In genomic region chr2:168961450-168962229, GRCh38 we compare ENCODE assay signal across 8 cellular contexts.
A peak's percentile ranks its signal among the peaks of the same experiment; 100 is the strongest.
DNase-seq lines count a peak whose midpoint lies in the region; ATAC-seq, FAIRE-seq and TF ChIP-seq lines count a peak whose summit lies in the region.

No MANE protein-coding gene starts in this region.

- ATAC-seq in GM21737 (IDR thresholded peaks at IDR 0.05; ENCODE audit: unreplicated experiment), result peak; percentile 80

- no peak overlapping the region for H3K4me2 ChIP-seq in KMS-11

- intact Hi-C loops in stomach (cut with DNase I; ENCODE audit: low total_unique reads), result no loop called here

- no peaks in the 10 kb centered on the region for H3K4me1 ChIP-seq in KMS-11 (ENCODE audit: low read depth, poor library complexity, severe bottlenecking)
- H3K4me1 ChIP-seq in stomach, result peaks cover 0 to 9% (median 4%) of the 10 kb centered on the region in 4 donors

- 0 out of 2 replicates have a peak overlapping the region, but pooled peaks have one; percentile 7 for H2AFZ ChIP-seq in KMS-11 (ENCODE audit: low read depth)

- H3K27me3 ChIP-seq in KMS-11 (ENCODE audit: insufficient read depth, low read depth) (no peaks in the 10 kb centered on the region), stomach (no peaks in the 10 kb centered on the region)

- FAIRE-seq in RCC 7860 (lab: Jason Lieb, UNC), result peak; percentile 86

- H3K9ac ChIP-seq in KMS-11, result no peak overlapping the region

- no peaks in the 10 kb centered on the region for H3K79me2 ChIP-seq in KMS-11 (ENCODE audit: insufficient read depth, low read depth)

- no peaks in the 10 kb centered on the region for H3K9me3 ChIP-seq in stomach

- H3K27ac ChIP-seq in KMS-11 (no peak overlapping the region), stomach (no peak overlapping the region)

- peak; percentile 61 for DNase-seq in stimulated activated CD4-positive, alpha-beta T cell treated with anti-CD3 and anti-CD28 coated beads, Interleukin-4, amount 100 ng/mL, for 24 hours
- no peak for DNase-seq in stimulated activated CD4-positive, alpha-beta T cell treated with anti-CD3 and anti-CD28 coated beads, Interleukin-4, amount 100 ng/mL, for 1 hour
- DNase-seq in RCC 7860 (ENCODE audit: low spot score) (peak; percentile 73), brain pericyte (ENCODE audit: low read depth, low spot score) (peak; percentile 34), islet precursor cell (peak; percentile 58), stomach (no peak)

- H4K20me1 ChIP-seq in KMS-11 (ENCODE audit: insufficient read depth), result no peaks in the 10 kb centered on the region

- peak; percentile 79 for TF ChIP-seq CTCF in KMS-11 (conservative IDR thresholded peaks at IDR 0.05; ENCODE audit: low read depth, low read length)
- TF ChIP-seq CTCF in stomach (IDR thresholded peaks at IDR 0.05), result peak in 5 of 7 experiments; percentile 57 to 83 (median 71)

- no peak for TF ChIP-seq EP300 in stomach (IDR thresholded peaks at IDR 0.05)

- no peak overlapping the region for H3K4me3 ChIP-seq in KMS-11 (IDR thresholded peaks at IDR 0.05; ENCODE audit: insufficient read depth, low read depth, low read length)
- H3K4me3 ChIP-seq in stomach, result no peak overlapping the region

- H3K36me3 ChIP-seq in KMS-11 (ENCODE audit: insufficient read depth), result no peaks in the 10 kb centered on the region
- H3K36me3 ChIP-seq in stomach, result no peaks in the 10 kb centered on the region

- TF ChIP-seq POLR2A in stomach (IDR thresholded peaks at IDR 0.05), result no peak

- 16 to 20% (median 18%) methylated on average over 5 of the region's 5 CpGs for WGBS in stomach, 5 donors

Comparison
In these comparisons a context has a peak if more than half of its experiments do, and no peak if none do; other contexts are left out.
1. DNase-seq: peak in stimulated activated CD4-positive, alpha-beta T cell treated with anti-CD3 and anti-CD28 coated beads, Interleukin-4, amount 100 ng/mL, for 24 hours (single experiment), RCC 7860 (single experiment), brain pericyte (single experiment) and islet precursor cell (single experiment); none in stimulated activated CD4-positive, alpha-beta T cell treated with anti-CD3 and anti-CD28 coated beads, Interleukin-4, amount 100 ng/mL, for 1 hour (single experiment) and stomach (single experiment).